Comparison of ENCODE assay signal across 10 cellular contexts in genomic region chr6:18277181-18278006, GRCh38. TPM values are rescaled to one million over a fixed set of nuclear protein-coding genes. Genes with fewer than 3 reads are reported as not detected.
A peak's percentile ranks its signal among the peaks of the same experiment; 100 is the strongest.
DNase-seq lines count a peak whose midpoint lies in the region; ATAC-seq and TF ChIP-seq lines count a peak whose summit lies in the region.
"Had no signal": no experiment of that assay in that cellular context is flagged by ENCODE, and none has a peak within 500 bp of the region (broad histone marks: within the 10 kb centered on the region; RNA-seq: fewer than 3 reads in every experiment).

No MANE protein-coding gene starts in this region.

- peaks cover 2% of the 10 kb centered on the region for H3K36me3 Mint-ChIP-seq in activated CD8-positive, alpha-beta T cell treated with anti-CD3 and anti-CD28 coated beads, Interleukin-2, amount 10 ng/mL, durations not matched to agents 7 days and 5 days (ENCODE audit: low read depth)

- H3K27ac ChIP-seq in right atrium auricular region (peak overlapping the region; percentile 55 to 56), skin epidermis (peak overlapping the region in 3 of 21 experiments; percentile 7 to 74 (median 10))
- H3K27ac ChIP-seq: BLaER1 treated with 17β-estradiol and CSF1 and Interleukin-3, amounts not matched to agents 10 nM and 100 nM had no signal

- peaks cover 58% of the 10 kb centered on the region for H3K27me3 Mint-ChIP-seq in activated CD8-positive, alpha-beta T cell treated with anti-CD3 and anti-CD28 coated beads, Interleukin-2, amount 10 ng/mL, durations not matched to agents 7 days and 5 days (ENCODE audit: low read depth)

- H3K27me3 ChIP-seq in right atrium auricular region: peaks cover 0 to 13% of the 10 kb centered on the region in 2 donors

- CTCF ChIA-PET in activated CD8-positive, alpha-beta T cell treated with anti-CD3 and anti-CD28 coated beads, Interleukin-2, amount 10 ng/mL, durations not matched to agents 7 days and 5 days (lab: Charles Lee): no interaction called here

- H3K4me1 ChIP-seq in right atrium auricular region: peaks cover 0 to 11% of the 10 kb centered on the region in 2 donors

- H3K4me3 Mint-ChIP-seq in activated CD8-positive, alpha-beta T cell treated with anti-CD3 and anti-CD28 coated beads, Interleukin-2, amount 10 ng/mL, durations not matched to agents 7 days and 5 days: peak overlapping the region; percentile 44

- peak; percentile 58 for ATAC-seq in activated CD8-positive, alpha-beta T cell treated with anti-CD3 and anti-CD28 coated beads, Interleukin-2, amount 10 ng/mL, durations not matched to agents 7 days and 5 days

- H3K4me1 Mint-ChIP-seq in activated CD8-positive, alpha-beta T cell treated with anti-CD3 and anti-CD28 coated beads, Interleukin-2, amount 10 ng/mL, durations not matched to agents 7 days and 5 days (ENCODE audit: low read depth): peaks cover 10% of the 10 kb centered on the region

- H3K27ac Mint-ChIP-seq in activated CD8-positive, alpha-beta T cell treated with anti-CD3 and anti-CD28 coated beads, Interleukin-2, amount 10 ng/mL, durations not matched to agents 7 days and 5 days: no peak overlapping the region

- H3K4me3 ChIP-seq in right atrium auricular region (peak overlapping the region; percentile 56 to 59), skin epidermis (peak overlapping the region; percentile 13 to 50 (median 32))
- H3K4me3 ChIP-seq: BLaER1 treated with 17β-estradiol and CSF1 and Interleukin-3, amounts not matched to agents 10 nM and 100 nM had no signal

- no peak for TF ChIP-seq CTCF in right atrium auricular region (IDR thresholded peaks at IDR 0.05)

- H3K36me3 ChIP-seq in right atrium auricular region: no peaks in the 10 kb centered on the region
- H3K36me3 ChIP-seq: BLaER1 treated with 17β-estradiol and CSF1 and Interleukin-3, amounts not matched to agents 10 nM and 100 nM had no signal

- POLR2A ChIA-PET in activated CD8-positive, alpha-beta T cell treated with anti-CD3 and anti-CD28 coated beads, Interleukin-2, amount 10 ng/mL, durations not matched to agents 7 days and 5 days (lab: Charles Lee): no interaction called here

- no peaks in the 10 kb centered on the region for H3K9me3 Mint-ChIP-seq in activated CD8-positive, alpha-beta T cell treated with anti-CD3 and anti-CD28 coated beads, Interleukin-2, amount 10 ng/mL, durations not matched to agents 7 days and 5 days (ENCODE audit: insufficient read depth)

- no peaks in the 10 kb centered on the region for H3K9me3 ChIP-seq in right atrium auricular region

- DNase-seq in NCI-H1092 treated with DMSO at 0.1 percent for 48 hours (lab: John Stamatoyannopoulos, UW) (peak; percentile 28), NCI-H1092 (lab: John Stamatoyannopoulos, UW) (no peak), right atrium auricular region (ENCODE audit: low spot score) (no peak), NCI-H774 (lab: John Stamatoyannopoulos, UW) (no peak), SKM-1 treated with dmso at 0.1 percent for 144 hours (lab: John Stamatoyannopoulos, UW; ENCODE audit: unreplicated experiment) (no peak)
- DNase-seq in activated CD8-positive, alpha-beta T cell treated with anti-CD3 and anti-CD28 coated beads, Interleukin-2, amount 10 ng/mL, durations not matched to agents 7 days and 5 days: no peak
- DNase-seq in stimulated activated naive CD4-positive, alpha-beta T cell treated with Interleukin-2 at 50 U/mL for 16 hours (lab: John Stamatoyannopoulos, UW): no peak
- DNase-seq: activated gamma-delta T cell treated with Interleukin-2 at 50 U/mL for 16 hours had no signal

RNA-seq across cellular contexts. Expression of gene DEK, which starts 13.1 kb away (rescaled TPM):
- 100 to 1,000 TPM; 251 to 255 TPM for total RNA-seq in activated CD8-positive, alpha-beta T cell treated with anti-CD3 and anti-CD28 coated beads, Interleukin-2, amount 10 ng/mL, durations not matched to agents 7 days and 5 days
- 100 to 1,000 TPM in 1 of 2 donors, 10 to 100 TPM in 1; 94.7 to 109 TPM for total RNA-seq in right atrium auricular region
